Comparison of ENCODE assay signal across 21 cellular contexts in genomic region chr10:55203319-55203718, GRCh38.
DNase-seq lines count a peak whose midpoint lies in the region; ATAC-seq, FAIRE-seq and TF ChIP-seq lines count a peak whose summit lies in the region.
"Had no signal": no experiment of that assay in that cellular context is flagged by ENCODE, and none has a peak within 500 bp of the region (broad histone marks: within the 10 kb centered on the region; RNA-seq: fewer than 3 reads in every experiment).

No MANE protein-coding gene starts in this region.

- H3K36me3 ChIP-seq in astrocyte (ENCODE audit: insufficient read depth, low read length): no peaks in the 10 kb centered on the region
- no peaks in the 10 kb centered on the region for H3K36me3 ChIP-seq in neural progenitor cell
- no peaks in the 10 kb centered on the region for H3K36me3 ChIP-seq in endodermal cell (ENCODE audit: control insufficient read depth, insufficient read depth, low read length)
- H3K36me3 ChIP-seq: sigmoid colon had no signal

- H3K4me1 Mint-ChIP-seq in astrocyte (ENCODE audit: low read depth, unreplicated experiment) (peaks cover 7% of the 10 kb centered on the region), neural progenitor cell (no peaks in the 10 kb centered on the region), endodermal cell (no peaks in the 10 kb centered on the region)

- H3K9me3 ChIP-seq in AG04450 (ENCODE audit: control insufficient read depth, insufficient read depth, low read length) (no peaks in the 10 kb centered on the region), astrocyte (ENCODE audit: insufficient read depth, low read depth, low read length) (peaks cover 7% of the 10 kb centered on the region), neural progenitor cell (ENCODE audit: low read depth) (no peaks in the 10 kb centered on the region), endodermal cell (ENCODE audit: control insufficient read depth, low read length) (no peaks in the 10 kb centered on the region)
- H3K9me3 ChIP-seq: sigmoid colon had no signal

- H2AFZ ChIP-seq in astrocyte (ENCODE audit: low read depth, low read length): no peak overlapping the region
- H2AFZ ChIP-seq in neural progenitor cell (replicated peaks): no peak overlapping the region

- H3K4me3 ChIP-seq in AG04450 (ENCODE audit: low read depth, low read length) (no peak overlapping the region), astrocyte (ENCODE audit: insufficient read depth, low read depth, low read length) (no peak overlapping the region), neural progenitor cell (no peak overlapping the region), endodermal cell (ENCODE audit: low read length) (no peak overlapping the region)
- H3K4me3 ChIP-seq: sigmoid colon had no signal

- H3K36me3 Mint-ChIP-seq in astrocyte (ENCODE audit: low read depth, unreplicated experiment) (no peaks in the 10 kb centered on the region), neural progenitor cell (no peaks in the 10 kb centered on the region), endodermal cell (ENCODE audit: low read depth) (no peaks in the 10 kb centered on the region)

- H3F3A ChIP-seq in neural progenitor cell (ENCODE audit: low read depth): no peaks in the 10 kb centered on the region

- H3K79me2 ChIP-seq in astrocyte (ENCODE audit: insufficient read depth, low read length) (no peaks in the 10 kb centered on the region), neural progenitor cell (ENCODE audit: low read depth) (no peaks in the 10 kb centered on the region)

- CTCF ChIA-PET in AG04450 (lab: Charles Lee): no interaction called here

- H3K9ac ChIP-seq in astrocyte (ENCODE audit: low read length) (no peak overlapping the region), neural progenitor cell (no peak overlapping the region), endodermal cell (ENCODE audit: extremely low read depth, low read length, poor library complexity, severe bottlenecking) (no peak overlapping the region)

- no peaks in the 10 kb centered on the region for H4K20me1 ChIP-seq in astrocyte (ENCODE audit: insufficient read depth, low read length)
- no peaks in the 10 kb centered on the region for H4K20me1 ChIP-seq in neural progenitor cell (ENCODE audit: low read depth)

- FAIRE-seq in astrocyte (lab: Jason Lieb, UNC): no peak
- FAIRE-seq: GM18507 had no signal

- H3K4me1 ChIP-seq in astrocyte (ENCODE audit: insufficient read depth, low read length): no peaks in the 10 kb centered on the region
- H3K4me1 ChIP-seq in neural progenitor cell: no peaks in the 10 kb centered on the region
- H3K4me1 ChIP-seq in endodermal cell (ENCODE audit: control insufficient read depth, insufficient read depth, low read length): peaks cover 4% of the 10 kb centered on the region
- H3K4me1 ChIP-seq: sigmoid colon had no signal

- H3K27ac ChIP-seq in AG04450 (ENCODE audit: low read depth, low read length) (no peak overlapping the region), astrocyte (ENCODE audit: low read depth, low read length) (no peak overlapping the region), neural progenitor cell (no peak overlapping the region), endodermal cell (ENCODE audit: low read depth, low read length) (no peak overlapping the region)
- H3K27ac ChIP-seq: sigmoid colon had no signal

- ATAC-seq in GM21723 (IDR thresholded peaks at IDR 0.05; ENCODE audit: unreplicated experiment) (peak; percentile 64), GM21360 (IDR thresholded peaks at IDR 0.05; ENCODE audit: unreplicated experiment) (no peak)
- ATAC-seq: activated CD4-positive, CD25-positive, alpha-beta regulatory T cell treated with anti-CD3 and anti-CD28 coated beads, Interleukin-2, amount 50 U/mL, for 24 hours; left colon had no signal

- no peaks in the 10 kb centered on the region for H3K27me3 Mint-ChIP-seq in astrocyte (ENCODE audit: low read depth, unreplicated experiment)
- peaks cover 3% of the 10 kb centered on the region for H3K27me3 Mint-ChIP-seq in neural progenitor cell (ENCODE audit: insufficient read depth, low read depth)
- no peaks in the 10 kb centered on the region for H3K27me3 Mint-ChIP-seq in endodermal cell (ENCODE audit: insufficient read depth)

- WGBS in endodermal cell (ENCODE audit: insufficient coverage in 1 of 2, insufficient read length in 1 of 2), 2 experiments: 94% methylated on average over 2 of the region's 3 CpGs; no CpG with 5 or more reads in 1 of the 2 experiments

- DNase-seq in AG04450 (ENCODE audit: low read depth, low spot score): peak; percentile 7
- peak; percentile 9 for DNase-seq in HPDE6-E6E7 (ENCODE audit: extremely low spot score)
- peak; percentile 35 for DNase-seq in astrocyte (ENCODE audit: low read depth)
- no peak for DNase-seq in neural progenitor cell (ENCODE audit: low spot score)
- DNase-seq in COLO829 (ENCODE audit: low spot score): no peak
- DNase-seq in endodermal cell: no peak
- DNase-seq: amniotic stem cell; cerebellar nuclear complex; DMS53; left colon; NCI-H1436 treated with DMSO at 0.1 percent for 48 hours; NK-92 treated with Interleukin-12 subunit alpha and Interleukin-12 subunit beta, amount 100 ng/mL, for 24 hours; occipital lobe; SHP77 treated with DMSO at 0.1 percent for 48 hours; sigmoid colon; stimulated activated CD4-positive, alpha-beta T cell treated with anti-CD3 and anti-CD28 coated beads, Interleukin-1b, Interleukin-23, amount 100 ng/mL, for 48 hours; T-helper 2 cell had no signal

- POLR2A ChIA-PET in AG04450 (lab: Yijun Ruan, JAX): no interaction called here

- H3K4me2 ChIP-seq in astrocyte (ENCODE audit: low read length): no peak overlapping the region
- H3K4me2 ChIP-seq in neural progenitor cell: no peak overlapping the region

- H3K4me3 Mint-ChIP-seq in astrocyte (ENCODE audit: unreplicated experiment) (no peak overlapping the region), neural progenitor cell (no peak overlapping the region), endodermal cell (no peak overlapping the region)

- H3K27me3 ChIP-seq in AG04450 (ENCODE audit: control insufficient read depth, insufficient read depth, low read length) (no peaks in the 10 kb centered on the region), astrocyte (ENCODE audit: insufficient read depth, low read length) (no peaks in the 10 kb centered on the region), neural progenitor cell (no peaks in the 10 kb centered on the region), endodermal cell (ENCODE audit: control insufficient read depth, insufficient read depth, low read length, poor library complexity, severe bottlenecking) (no peaks in the 10 kb centered on the region)
- H3K27me3 ChIP-seq: sigmoid colon had no signal

- TF ChIP-seq CTCF in AG04450 (IDR thresholded peaks at IDR 0.05; ENCODE audit: low read depth, low read length): no peak
- no peak for TF ChIP-seq CTCF in astrocyte (IDR thresholded peaks at IDR 0.05; ENCODE audit: insufficient read depth, low read depth, low read length)
- TF ChIP-seq CTCF in neural progenitor cell (IDR thresholded peaks at IDR 0.05): no peak
- no peak for TF ChIP-seq CTCF in endodermal cell (conservative IDR thresholded peaks at IDR 0.05)

- no peak overlapping the region for H3K27ac Mint-ChIP-seq in astrocyte (ENCODE audit: unreplicated experiment)
- H3K27ac Mint-ChIP-seq in neural progenitor cell: no peak overlapping the region
- no peak overlapping the region for H3K27ac Mint-ChIP-seq in endodermal cell

- H3K9me3 Mint-ChIP-seq in astrocyte (ENCODE audit: unreplicated experiment) (no peaks in the 10 kb centered on the region), neural progenitor cell (peaks cover 5% of the 10 kb centered on the region), endodermal cell (peaks cover 4% of the 10 kb centered on the region)

Comparison
In these comparisons a context has a peak if more than half of its experiments do, and no peak if none do; other contexts are left out.
1. DNase-seq: peak in AG04450 (single experiment), HPDE6-E6E7 (single experiment) and astrocyte (single experiment); none in neural progenitor cell (single experiment), COLO829 (single experiment) and endodermal cell (single experiment).